Comparison of ENCODE assay signal across 1 cellular context in genomic region chr1:226407497-226408284, GRCh38.
TF ChIP-seq lines count a peak whose summit lies in the region.

Gene PARP1, minus strand, starts transcription at chr1:226408093. Its CDS starts 164 bp downstream, at chr1:226407929.

TF ChIP-seq in K562, 482 proteins besides CTCF, POLR2A, EP300 and RAD21 (continued from another document and continues in another):
- TF ChIP-seq GTF3C2 (IDR thresholded peaks at IDR 0.05; ENCODE audit: borderline replicate concordance, extremely low read depth, insufficient read length) (no peak), ETS2 (tag; IDR thresholded peaks at IDR 0.05; ENCODE audit: borderline replicate concordance, poor library complexity, severe bottlenecking) (no peak), KLF6 (CRISPR knock-in tag; IDR thresholded peaks at IDR 0.05; ENCODE audit: borderline replicate concordance) (no peak), NR4A1 (CRISPR knock-in tag; IDR thresholded peaks at IDR 0.05) (0 out of 2 replicates have a peak, but pooled peaks have one; percentile 14), NR4A1 (tag; IDR thresholded peaks at IDR 0.05) (peak; percentile 46; the same call in 1 of the 2 replicates), ZNF785 (CRISPR knock-in tag; IDR thresholded peaks at IDR 0.05) (no peak), RHOXF2B (CRISPR knock-in tag; conservative IDR thresholded peaks at IDR 0.05) (no peak), PHF8 (IDR thresholded peaks at IDR 0.05; ENCODE audit: borderline replicate concordance, low read length) (peak; percentile 94; the same call in 1 of the 2 replicates), ARNT (IDR thresholded peaks at IDR 0.05) (no peak), BRCA1 (IDR thresholded peaks at IDR 0.05) (no peak), BRCA1 (CRISPR knock-in tag; IDR thresholded peaks at IDR 0.05) (no peak), ZFP1 (CRISPR knock-in tag; IDR thresholded peaks at IDR 0.05) (no peak), JUN (IDR thresholded peaks at IDR 0.05; ENCODE audit: borderline replicate concordance, low read depth, low read length) (peak; percentile 47; the same call in 1 of the 2 replicates), JUN (CRISPR knock-in tag; IDR thresholded peaks at IDR 0.05; ENCODE audit: borderline replicate concordance) (no peak), ZNF140 (CRISPR knock-in tag; IDR thresholded peaks at IDR 0.05) (no peak), TCFL5 (CRISPR knock-in tag; conservative IDR thresholded peaks at IDR 0.05) (no peak), MGA (IDR thresholded peaks at IDR 0.05) (peak; percentile 93), HMG20B (CRISPR knock-in tag; IDR thresholded peaks at IDR 0.05) (no peak), FOXJ2 (tag; IDR thresholded peaks at IDR 0.05) (no peak), ZKSCAN3 (CRISPR knock-in tag; IDR thresholded peaks at IDR 0.05) (no peak), PCBP2 (IDR thresholded peaks at IDR 0.05; ENCODE audit: low read depth, low read length, poor library complexity, severe bottlenecking) (no peak), YBX1 (IDR thresholded peaks at IDR 0.05) (no peak), RBBP5 (IDR thresholded peaks at IDR 0.05; ENCODE audit: borderline replicate concordance, insufficient read depth, low read length, poor library complexity, severe bottlenecking) (peak; percentile 84), GTF2B (IDR thresholded peaks at IDR 0.05; ENCODE audit: extremely low read depth, insufficient read length) (no peak), NR0B1 (IDR thresholded peaks at IDR 0.05; ENCODE audit: partially characterized antibody) (no peak), FOXJ3 (CRISPR knock-in tag; IDR thresholded peaks at IDR 0.05) (no peak)
- TF ChIP-seq, protein P1, sequence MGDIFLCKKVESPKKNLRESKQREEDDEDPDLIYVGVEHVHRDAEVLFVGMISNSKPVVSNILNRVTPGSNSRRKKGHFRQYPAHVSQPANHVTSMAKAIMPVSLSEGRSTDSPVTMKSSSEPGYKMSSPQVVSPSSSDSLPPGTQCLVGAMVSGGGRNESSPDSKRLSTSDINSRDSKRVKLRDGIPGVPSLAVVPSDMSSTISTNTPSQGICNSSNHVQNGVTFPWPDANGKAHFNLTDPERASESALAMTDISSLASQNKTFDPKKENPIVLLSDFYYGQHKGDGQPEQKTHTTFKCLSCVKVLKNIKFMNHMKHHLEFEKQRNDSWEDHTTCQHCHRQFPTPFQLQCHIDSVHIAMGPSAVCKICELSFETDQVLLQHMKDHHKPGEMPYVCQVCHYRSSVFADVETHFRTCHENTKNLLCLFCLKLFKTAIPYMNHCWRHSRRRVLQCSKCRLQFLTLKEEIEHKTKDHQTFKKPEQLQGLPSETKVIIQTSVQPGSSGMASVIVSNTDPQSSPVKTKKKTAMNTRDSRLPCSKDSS (IDR thresholded peaks at IDR 0.05; ENCODE audit: low read depth, partially characterized antibody) = no peak
- TF ChIP-seq, protein P2, sequence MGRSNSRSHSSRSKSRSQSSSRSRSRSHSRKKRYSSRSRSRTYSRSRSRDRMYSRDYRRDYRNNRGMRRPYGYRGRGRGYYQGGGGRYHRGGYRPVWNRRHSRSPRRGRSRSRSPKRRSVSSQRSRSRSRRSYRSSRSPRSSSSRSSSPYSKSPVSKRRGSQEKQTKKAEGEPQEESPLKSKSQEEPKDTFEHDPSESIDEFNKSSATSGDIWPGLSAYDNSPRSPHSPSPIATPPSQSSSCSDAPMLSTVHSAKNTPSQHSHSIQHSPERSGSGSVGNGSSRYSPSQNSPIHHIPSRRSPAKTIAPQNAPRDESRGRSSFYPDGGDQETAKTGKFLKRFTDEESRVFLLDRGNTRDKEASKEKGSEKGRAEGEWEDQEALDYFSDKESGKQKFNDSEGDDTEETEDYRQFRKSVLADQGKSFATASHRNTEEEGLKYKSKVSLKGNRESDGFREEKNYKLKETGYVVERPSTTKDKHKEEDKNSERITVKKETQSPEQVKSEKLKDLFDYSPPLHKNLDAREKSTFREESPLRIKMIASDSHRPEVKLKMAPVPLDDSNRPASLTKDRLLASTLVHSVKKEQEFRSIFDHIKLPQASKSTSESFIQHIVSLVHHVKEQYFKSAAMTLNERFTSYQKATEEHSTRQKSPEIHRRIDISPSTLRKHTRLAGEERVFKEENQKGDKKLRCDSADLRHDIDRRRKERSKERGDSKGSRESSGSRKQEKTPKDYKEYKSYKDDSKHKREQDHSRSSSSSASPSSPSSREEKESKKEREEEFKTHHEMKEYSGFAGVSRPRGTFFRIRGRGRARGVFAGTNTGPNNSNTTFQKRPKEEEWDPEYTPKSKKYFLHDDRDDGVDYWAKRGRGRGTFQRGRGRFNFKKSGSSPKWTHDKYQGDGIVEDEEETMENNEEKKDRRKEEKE (IDR thresholded peaks at IDR 0.05; ENCODE audit: borderline replicate concordance in 1 of 2, control insufficient read depth in 1 of 2, low read depth in 2 of 2, low read length in 1 of 2) = no peak; a peak in 1 of 4 replicates
- TF ChIP-seq, protein P3, sequence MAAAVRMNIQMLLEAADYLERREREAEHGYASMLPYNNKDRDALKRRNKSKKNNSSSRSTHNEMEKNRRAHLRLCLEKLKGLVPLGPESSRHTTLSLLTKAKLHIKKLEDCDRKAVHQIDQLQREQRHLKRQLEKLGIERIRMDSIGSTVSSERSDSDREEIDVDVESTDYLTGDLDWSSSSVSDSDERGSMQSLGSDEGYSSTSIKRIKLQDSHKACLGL (CRISPR knock-in tag; IDR thresholded peaks at IDR 0.05; ENCODE audit: borderline replicate concordance, poor library complexity, severe bottlenecking) = no peak
- TF ChIP-seq, protein P4, sequence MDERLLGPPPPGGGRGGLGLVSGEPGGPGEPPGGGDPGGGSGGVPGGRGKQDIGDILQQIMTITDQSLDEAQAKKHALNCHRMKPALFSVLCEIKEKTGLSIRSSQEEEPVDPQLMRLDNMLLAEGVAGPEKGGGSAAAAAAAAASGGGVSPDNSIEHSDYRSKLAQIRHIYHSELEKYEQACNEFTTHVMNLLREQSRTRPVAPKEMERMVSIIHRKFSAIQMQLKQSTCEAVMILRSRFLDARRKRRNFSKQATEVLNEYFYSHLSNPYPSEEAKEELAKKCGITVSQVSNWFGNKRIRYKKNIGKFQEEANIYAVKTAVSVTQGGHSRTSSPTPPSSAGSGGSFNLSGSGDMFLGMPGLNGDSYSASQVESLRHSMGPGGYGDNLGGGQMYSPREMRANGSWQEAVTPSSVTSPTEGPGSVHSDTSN (CRISPR knock-in tag; IDR thresholded peaks at IDR 0.05; ENCODE audit: low read depth) = peak; percentile 14; the same call in 1 of the 2 replicates
- TF ChIP-seq, protein P4 (tag; conservative IDR thresholded peaks at IDR 0.05; ENCODE audit: low read depth) = no peak
